Comparison of ENCODE assay signal across 14 cellular contexts in the genomic region with DNA sequence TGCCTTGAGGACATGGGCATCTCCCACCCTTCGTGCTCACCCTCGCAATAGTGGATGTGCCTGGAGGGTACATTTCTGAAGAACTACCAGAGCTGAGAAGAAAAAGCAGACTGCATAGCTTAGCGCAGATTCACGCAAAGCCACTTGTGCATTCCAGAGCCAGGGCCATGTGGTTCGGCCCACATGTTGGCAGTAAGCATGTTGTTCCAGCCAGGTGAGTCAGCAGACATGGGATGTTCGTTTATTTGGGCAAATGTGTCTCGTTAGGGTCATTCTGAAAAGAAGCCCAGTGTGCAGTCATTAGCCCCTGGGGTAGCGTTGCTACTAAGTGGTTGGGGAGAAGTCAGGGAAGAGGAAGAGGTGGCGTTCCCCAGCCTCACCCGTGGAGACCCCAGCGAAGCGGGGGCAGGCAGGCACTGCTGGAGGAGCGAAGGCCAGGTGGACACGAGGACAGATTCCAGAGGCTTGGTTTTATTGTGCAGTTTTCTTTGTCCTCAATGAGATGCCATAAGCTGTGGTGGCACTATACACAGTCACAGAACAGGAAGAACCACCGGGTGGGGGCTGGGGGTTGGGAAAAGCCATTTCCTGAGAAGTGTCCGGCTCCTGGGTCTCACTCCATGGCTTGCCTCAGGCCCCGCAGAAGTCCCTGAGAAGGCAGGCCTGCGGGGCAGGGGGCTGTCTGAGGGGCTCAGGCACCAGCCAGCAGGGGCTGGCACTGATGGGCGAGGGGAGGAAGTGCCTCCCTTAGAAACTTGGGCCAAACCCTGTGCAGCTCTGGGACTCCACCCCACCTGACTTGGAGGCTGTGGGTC. TPM values are rescaled to one million over a fixed set of nuclear protein-coding genes. Genes with fewer than 3 reads are reported as not detected.
DNase-seq lines count a peak whose midpoint lies in the region; ATAC-seq, FAIRE-seq and TF ChIP-seq lines count a peak whose summit lies in the region.
"Had no signal": no experiment of that assay in that cellular context is flagged by ENCODE, and none has a peak within 500 bp of the region (broad histone marks: within the 10 kb centered on the region; RNA-seq: fewer than 3 reads in every experiment).

No MANE protein-coding gene starts in this region.

- no peak overlapping the region for H3K9ac ChIP-seq in HUES48 (ENCODE audit: low read depth, low read length)

- intact Hi-C loops in upper lobe of right lung (cut with DNase I) = no loop called here

- TF ChIP-seq CTCF in bronchial epithelial cell (IDR thresholded peaks at IDR 0.05; ENCODE audit: insufficient read depth, low read length, severe bottlenecking) = no peak
- TF ChIP-seq CTCF in upper lobe of right lung (IDR thresholded peaks at IDR 0.05) = no peak

- H3K4me1 ChIP-seq in HUES48 (ENCODE audit: control insufficient read depth, insufficient read depth, low read length) (peaks cover 32% of the 10 kb centered on the region), upper lobe of right lung (peaks cover 13% of the 10 kb centered on the region)

- ATAC-seq in upper lobe of right lung = no peak
- no peak for ATAC-seq in HG03175 (IDR thresholded peaks at IDR 0.05; ENCODE audit: unreplicated experiment)
- ATAC-seq: activated T-cell treated with anti-CD3 and anti-CD28 coated beads, Interleukin-2, amount 50 U/mL, for 72 hours; GM12878 had no signal

- in situ Hi-C loops in ACHN (cut with HindIII; ENCODE audit: low pct_ligation_motif_present, low pct_unique_long_range_greater_than_20kb, low sequenced_read_pairs) = no loop called here

- H3K4me3 ChIP-seq in HUES48 (ENCODE audit: low read depth, low read length) (no peak overlapping the region), bronchial epithelial cell (ENCODE audit: low read depth, low read length) (no peak overlapping the region), upper lobe of right lung (no peak overlapping the region)
- H3K4me3 ChIP-seq: GM12878, tibial nerve had no signal

- H3K27me3 ChIP-seq in HUES48 (ENCODE audit: control insufficient read depth, insufficient read depth, low read length) (no peaks in the 10 kb centered on the region), bronchial epithelial cell (ENCODE audit: control insufficient read depth, insufficient read depth, low read length) (peaks cover 17% of the 10 kb centered on the region), upper lobe of right lung (peaks cover 31% of the 10 kb centered on the region)

- FAIRE-seq in bronchial epithelial cell (lab: Jason Lieb, UNC) = peak; percentile 23
- FAIRE-seq: GM12878 had no signal

- H3K36me3 ChIP-seq in HUES48 (ENCODE audit: control insufficient read depth, insufficient read depth, low read length) (peaks cover 36% of the 10 kb centered on the region), bronchial epithelial cell (ENCODE audit: control insufficient read depth, insufficient read depth, low read length) (no peaks in the 10 kb centered on the region), upper lobe of right lung (no peaks in the 10 kb centered on the region)
- H3K36me3 ChIP-seq: tibial nerve had no signal

- H3K9me3 ChIP-seq in HUES48 (ENCODE audit: control insufficient read depth, insufficient read depth, low read length) (no peaks in the 10 kb centered on the region), upper lobe of right lung (no peaks in the 10 kb centered on the region)
- H3K9me3 ChIP-seq: tibial nerve had no signal

- peak overlapping the region; percentile 29 for H3K27ac ChIP-seq in HUES48 (ENCODE audit: low read depth, low read length)
- H3K27ac ChIP-seq in upper lobe of right lung = no peak overlapping the region
- H3K27ac ChIP-seq: tibial nerve had no signal

- DNase-seq in ACHN = peak; percentile 59
- DNase-seq in bronchial epithelial cell (ENCODE audit: low read depth) = peak; percentile 21
- DNase-seq in kidney tubule cell (ENCODE audit: low spot score) = peak; percentile 83
- no peak for DNase-seq in upper lobe of right lung
- no peak for DNase-seq in NCI-H1694 (lab: John Stamatoyannopoulos, UW)
- no peak for DNase-seq in SKM-1 (lab: John Stamatoyannopoulos, UW; ENCODE audit: unreplicated experiment)
- DNase-seq: activated T-cell treated with anti-CD3 and anti-CD28 coated beads, Interleukin-2, amount 50 U/mL, for 72 hours; AML-193; midbrain; NCI-H2171 had no signal

RNA-seq across cellular contexts. Expression of gene THY1, which starts 5.0 kb away (rescaled TPM):
- total RNA-seq in bronchial epithelial cell = 0.13 and 2.1 TPM in 2 replicates
- 7.8 TPM for total RNA-seq in upper lobe of right lung

RNA-seq across cellular contexts. Expression of gene USP2, which starts 36.4 kb away (rescaled TPM):
- total RNA-seq in bronchial epithelial cell = 0.26 and 1.2 TPM in 2 replicates
- 3.0 TPM for total RNA-seq in upper lobe of right lung

Comparison
In these comparisons a context has a peak if more than half of its experiments do, and no peak if none do; other contexts are left out.
1. DNase-seq: peak in ACHN (single experiment), bronchial epithelial cell (single experiment) and kidney tubule cell (single experiment); none in upper lobe of right lung (single experiment), NCI-H1694 (single experiment) and SKM-1 (single experiment).